Comparison of ENCODE assay signal across 14 cellular contexts in genomic region chr9:89387197-89387849, GRCh38.
DNase-seq lines count a peak whose midpoint lies in the region; ATAC-seq and TF ChIP-seq lines count a peak whose summit lies in the region.
"Had no signal": no experiment of that assay in that cellular context is flagged by ENCODE, and none has a peak within 500 bp of the region (broad histone marks: within the 10 kb centered on the region; RNA-seq: fewer than 3 reads in every experiment).

No MANE protein-coding gene starts in this region.

- no peaks in the 10 kb centered on the region for H3K27me3 Mint-ChIP-seq in T-helper 1 cell treated with Interleukin-12 subunit alpha and Interleukin-12 subunit beta and Interleukin-4 antibody, amounts not matched to agents 30 μg/mL and 1 μg/mL, for 36 hours (ENCODE audit: low read depth)
- peaks cover 2% of the 10 kb centered on the region for H3K27me3 Mint-ChIP-seq in activated T-helper 1 cell treated with anti-CD3 and anti-CD28 coated beads, Interleukin-12 subunit alpha, Interleukin-12 subunit beta, Interleukin-2, Interleukin-4 antibody, amounts not matched to agents 30 ng/mL and 10 ng/mL and 1 ng/mL, durations not matched to agents 14 hours and 24 hours and 36 hours (ENCODE audit: insufficient read depth)

- peaks cover 33% of the 10 kb centered on the region for H3K4me1 Mint-ChIP-seq in T-helper 1 cell treated with Interleukin-12 subunit alpha and Interleukin-12 subunit beta and Interleukin-4 antibody, amounts not matched to agents 30 μg/mL and 1 μg/mL, for 36 hours (ENCODE audit: low read depth)
- H3K4me1 Mint-ChIP-seq in activated T-helper 1 cell treated with anti-CD3 and anti-CD28 coated beads, Interleukin-12 subunit alpha, Interleukin-12 subunit beta, Interleukin-2, Interleukin-4 antibody, amounts not matched to agents 30 ng/mL and 10 ng/mL and 1 ng/mL, durations not matched to agents 14 hours and 24 hours and 36 hours (ENCODE audit: low read depth) = peaks cover 39% of the 10 kb centered on the region

- H3K36me3 Mint-ChIP-seq in T-helper 1 cell treated with Interleukin-12 subunit alpha and Interleukin-12 subunit beta and Interleukin-4 antibody, amounts not matched to agents 30 μg/mL and 1 μg/mL, for 36 hours (ENCODE audit: low read depth) = peaks cover 70% of the 10 kb centered on the region
- H3K36me3 Mint-ChIP-seq in activated T-helper 1 cell treated with anti-CD3 and anti-CD28 coated beads, Interleukin-12 subunit alpha, Interleukin-12 subunit beta, Interleukin-2, Interleukin-4 antibody, amounts not matched to agents 30 ng/mL and 10 ng/mL and 1 ng/mL, durations not matched to agents 14 hours and 24 hours and 36 hours (ENCODE audit: low read depth) = peaks cover 79% of the 10 kb centered on the region

- H3K27me3 ChIP-seq in layer of hippocampus (ENCODE audit: control insufficient read depth, insufficient read depth, low read length) (no peaks in the 10 kb centered on the region), stomach (no peaks in the 10 kb centered on the region)

- H3K9me3 ChIP-seq in stomach = no peaks in the 10 kb centered on the region
- H3K9me3 ChIP-seq: thoracic aorta had no signal

- intact Hi-C loops in activated T-helper 1 cell treated with anti-CD3 and anti-CD28 coated beads, Interleukin-12 subunit alpha, Interleukin-12 subunit beta, Interleukin-2, Interleukin-4 antibody, amounts not matched to agents 30 ng/mL and 10 ng/mL and 1 ng/mL, durations not matched to agents 14 hours and 24 hours and 36 hours (cut with micrococcal nuclease) = no loop called here
- intact Hi-C loops in stomach (cut with DNase I; ENCODE audit: low total_unique reads) = no loop called here

- H3K36me3 ChIP-seq in stomach = peaks cover 69 to 100% (median 97%) of the 10 kb centered on the region in 4 donors

- ATAC-seq in GM18517 (IDR thresholded peaks at IDR 0.05; ENCODE audit: unreplicated experiment) = no peak

- H3K9me3 Mint-ChIP-seq in T-helper 1 cell treated with Interleukin-12 subunit alpha and Interleukin-12 subunit beta and Interleukin-4 antibody, amounts not matched to agents 30 μg/mL and 1 μg/mL, for 36 hours = no peaks in the 10 kb centered on the region
- H3K9me3 Mint-ChIP-seq in activated T-helper 1 cell treated with anti-CD3 and anti-CD28 coated beads, Interleukin-12 subunit alpha, Interleukin-12 subunit beta, Interleukin-2, Interleukin-4 antibody, amounts not matched to agents 30 ng/mL and 10 ng/mL and 1 ng/mL, durations not matched to agents 14 hours and 24 hours and 36 hours = no peaks in the 10 kb centered on the region

- H3K4me3 ChIP-seq in stomach = no peak overlapping the region
- H3K4me3 ChIP-seq: SK-N-MC, thoracic aorta had no signal

- H3K4me1 ChIP-seq in stomach = peaks cover 29 to 48% (median 37%) of the 10 kb centered on the region in 4 donors

- H3K27ac ChIP-seq in layer of hippocampus (ENCODE audit: low read depth, low read length) (peak overlapping the region; percentile 86), stomach (peak overlapping the region in 3 of 5 donors; percentile 68 to 77 (median 76))
- H3K27ac ChIP-seq: SK-N-MC, thoracic aorta had no signal

- 89 to 93% (median 91%) methylated on average over 20 of the region's 20 CpGs for WGBS in stomach, 5 donors

- DNase-seq in T-helper 1 cell (no peak), stomach (no peak), AML-193 (lab: John Stamatoyannopoulos, UW) (no peak), kidney tubule cell (ENCODE audit: low spot score) (no peak)
- no peak for DNase-seq in activated T-helper 1 cell treated with anti-CD3 and anti-CD28 coated beads, Interleukin-12 subunit alpha, Interleukin-12 subunit beta, Interleukin-2, Interleukin-4 antibody, amounts not matched to agents 30 ng/mL and 10 ng/mL and 1 ng/mL, durations not matched to agents 14 hours and 24 hours and 36 hours (ENCODE audit: low spot score)
- DNase-seq: activated effector memory CD4-positive, alpha-beta T cell treated with anti-CD3 and anti-CD28 coated beads, Interleukin-2, amount 50 U/mL, for 16 hours; NCI-H1694; NCI-H510A treated with DMSO at 0.1 percent for 48 hours; stimulated activated CD4-positive, alpha-beta T cell treated with anti-CD3 and anti-CD28 coated beads, Interleukin-15, amount 100 ng/mL, for 24 hours had no signal

- no peak overlapping the region for H3K4me3 Mint-ChIP-seq in T-helper 1 cell treated with Interleukin-12 subunit alpha and Interleukin-12 subunit beta and Interleukin-4 antibody, amounts not matched to agents 30 μg/mL and 1 μg/mL, for 36 hours
- no peak overlapping the region for H3K4me3 Mint-ChIP-seq in activated T-helper 1 cell treated with anti-CD3 and anti-CD28 coated beads, Interleukin-12 subunit alpha, Interleukin-12 subunit beta, Interleukin-2, Interleukin-4 antibody, amounts not matched to agents 30 ng/mL and 10 ng/mL and 1 ng/mL, durations not matched to agents 14 hours and 24 hours and 36 hours

- TF ChIP-seq EP300 in stomach (IDR thresholded peaks at IDR 0.05) = no peak

- TF ChIP-seq POLR2A in stomach (IDR thresholded peaks at IDR 0.05) = no peak

- TF ChIP-seq CTCF in stomach (IDR thresholded peaks at IDR 0.05) = no peak

- peak overlapping the region; percentile 6 for H3K27ac Mint-ChIP-seq in T-helper 1 cell treated with Interleukin-12 subunit alpha and Interleukin-12 subunit beta and Interleukin-4 antibody, amounts not matched to agents 30 μg/mL and 1 μg/mL, for 36 hours
- peak overlapping the region; percentile 18 for H3K27ac Mint-ChIP-seq in activated T-helper 1 cell treated with anti-CD3 and anti-CD28 coated beads, Interleukin-12 subunit alpha, Interleukin-12 subunit beta, Interleukin-2, Interleukin-4 antibody, amounts not matched to agents 30 ng/mL and 10 ng/mL and 1 ng/mL, durations not matched to agents 14 hours and 24 hours and 36 hours
